ENCODE assay signal across 1 cellular context in the genomic region with DNA sequence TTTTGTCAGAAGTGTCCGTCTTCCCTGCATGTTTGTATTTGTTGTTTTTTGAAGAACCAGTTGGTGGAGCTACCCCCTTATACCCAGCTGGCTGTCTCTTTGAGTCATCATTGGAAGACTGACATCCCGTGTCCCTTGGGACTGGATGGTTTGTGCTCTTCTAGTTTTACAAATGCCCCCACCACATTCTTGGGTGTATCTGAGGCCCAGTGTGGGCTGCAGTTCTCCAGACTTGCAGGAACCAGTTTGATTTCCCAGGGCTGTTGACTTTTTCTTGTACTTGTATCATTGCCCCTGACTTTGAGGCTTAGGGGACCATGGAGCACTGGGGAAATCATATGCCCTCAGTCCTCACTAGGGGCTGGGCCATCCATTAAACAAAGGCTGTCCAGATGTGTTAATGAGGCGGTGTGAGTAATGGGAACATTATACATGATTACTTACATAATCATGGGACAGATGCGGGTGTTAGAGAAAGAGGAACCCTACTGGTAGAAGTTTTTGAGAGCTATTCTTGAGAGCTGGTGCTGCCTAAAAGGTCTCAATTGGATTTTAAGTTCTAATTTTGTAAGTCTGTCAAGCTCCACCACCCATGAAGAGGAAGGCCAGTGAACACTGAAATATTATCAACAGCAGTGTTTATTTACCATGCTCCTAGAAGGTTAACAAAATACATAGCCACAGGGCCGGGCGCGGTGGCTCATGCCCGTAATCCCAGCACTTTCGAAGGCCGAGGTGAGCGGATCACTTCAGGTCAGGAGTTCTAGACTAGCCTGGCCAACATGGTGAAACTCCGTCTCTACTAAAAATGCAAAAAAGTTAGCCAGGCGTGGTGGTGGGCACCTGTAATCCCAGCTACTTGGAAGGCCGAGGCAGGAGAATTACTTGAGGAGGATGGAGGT.
TF ChIP-seq lines count a peak whose summit lies in the region.

No MANE protein-coding gene starts in this region.

TF ChIP-seq in HEK293, 187 proteins besides CTCF, POLR2A, EP300 and RAD21 (continued from another document and continues in another):
- TF ChIP-seq, protein P1, sequence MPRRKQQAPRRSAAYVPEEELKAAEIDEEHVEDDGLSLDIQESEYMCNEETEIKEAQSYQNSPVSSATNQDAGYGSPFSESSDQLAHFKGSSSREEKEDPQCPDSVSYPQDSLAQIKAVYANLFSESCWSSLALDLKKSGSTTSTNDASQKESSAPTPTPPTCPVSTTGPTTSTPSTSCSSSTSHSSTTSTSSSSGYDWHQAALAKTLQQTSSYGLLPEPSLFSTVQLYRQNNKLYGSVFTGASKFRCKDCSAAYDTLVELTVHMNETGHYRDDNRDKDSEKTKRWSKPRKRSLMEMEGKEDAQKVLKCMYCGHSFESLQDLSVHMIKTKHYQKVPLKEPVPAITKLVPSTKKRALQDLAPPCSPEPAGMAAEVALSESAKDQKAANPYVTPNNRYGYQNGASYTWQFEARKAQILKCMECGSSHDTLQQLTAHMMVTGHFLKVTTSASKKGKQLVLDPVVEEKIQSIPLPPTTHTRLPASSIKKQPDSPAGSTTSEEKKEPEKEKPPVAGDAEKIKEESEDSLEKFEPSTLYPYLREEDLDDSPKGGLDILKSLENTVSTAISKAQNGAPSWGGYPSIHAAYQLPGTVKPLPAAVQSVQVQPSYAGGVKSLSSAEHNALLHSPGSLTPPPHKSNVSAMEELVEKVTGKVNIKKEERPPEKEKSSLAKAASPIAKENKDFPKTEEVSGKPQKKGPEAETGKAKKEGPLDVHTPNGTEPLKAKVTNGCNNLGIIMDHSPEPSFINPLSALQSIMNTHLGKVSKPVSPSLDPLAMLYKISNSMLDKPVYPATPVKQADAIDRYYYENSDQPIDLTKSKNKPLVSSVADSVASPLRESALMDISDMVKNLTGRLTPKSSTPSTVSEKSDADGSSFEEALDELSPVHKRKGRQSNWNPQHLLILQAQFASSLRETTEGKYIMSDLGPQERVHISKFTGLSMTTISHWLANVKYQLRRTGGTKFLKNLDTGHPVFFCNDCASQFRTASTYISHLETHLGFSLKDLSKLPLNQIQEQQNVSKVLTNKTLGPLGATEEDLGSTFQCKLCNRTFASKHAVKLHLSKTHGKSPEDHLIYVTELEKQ (tag by site-specific recombination; IDR thresholded peaks at IDR 0.05; ENCODE audit: borderline replicate concordance): peak; percentile 92
- TF ChIP-seq SCRT1 (tag by site-specific recombination; IDR thresholded peaks at IDR 0.05; ENCODE audit: borderline replicate concordance): no peak
- peak; percentile 93 for TF ChIP-seq ZNF10 (tag by site-specific recombination; IDR thresholded peaks at IDR 0.05)
- no peak for TF ChIP-seq ZNF707 (tag by site-specific recombination; IDR thresholded peaks at IDR 0.05)
- no peak for TF ChIP-seq ZNF544 (tag by site-specific recombination; IDR thresholded peaks at IDR 0.05)
- TF ChIP-seq ZNF221 (tag by site-specific recombination; IDR thresholded peaks at IDR 0.05; ENCODE audit: borderline replicate concordance): no peak
- no peak for TF ChIP-seq ZNF37A (tag by site-specific recombination; IDR thresholded peaks at IDR 0.05)
- no peak for TF ChIP-seq ZFP69B (tag by site-specific recombination; IDR thresholded peaks at IDR 0.05)
- no peak; the same call in 1 of the 2 replicates for TF ChIP-seq TRIM28 (IDR thresholded peaks at IDR 0.05; ENCODE audit: borderline replicate concordance, low read length)
- no peak for TF ChIP-seq ZNF132 (tag by site-specific recombination; IDR thresholded peaks at IDR 0.05; ENCODE audit: borderline replicate concordance)
- no peak; the same call in 1 of the 2 replicates for TF ChIP-seq ZIC2 (tag by site-specific recombination; IDR thresholded peaks at IDR 0.05)
- TF ChIP-seq ZXDB (tag by site-specific recombination; IDR thresholded peaks at IDR 0.05): 0 out of 2 replicates have a peak, but pooled peaks have one; percentile 21
- TF ChIP-seq SP7 (tag by site-specific recombination; IDR thresholded peaks at IDR 0.05): peak; percentile 67; the same call in 1 of the 2 replicates
- no peak for TF ChIP-seq AEBP2 (tag by site-specific recombination; IDR thresholded peaks at IDR 0.05; ENCODE audit: borderline replicate concordance)
- no peak for TF ChIP-seq ZNF175 (tag by site-specific recombination; IDR thresholded peaks at IDR 0.05)
- no peak for TF ChIP-seq ZNF510 (tag by site-specific recombination; IDR thresholded peaks at IDR 0.05; ENCODE audit: insufficient replicate concordance)
- 0 out of 2 replicates have a peak, but pooled peaks have one; percentile 5 for TF ChIP-seq KLF1 (tag by site-specific recombination; IDR thresholded peaks at IDR 0.05)
- TF ChIP-seq ZNF488 (tag by site-specific recombination; IDR thresholded peaks at IDR 0.05): no peak
- no peak for TF ChIP-seq GFI1B (tag by site-specific recombination; IDR thresholded peaks at IDR 0.05)
- no peak for TF ChIP-seq SALL2 (tag by site-specific recombination; IDR thresholded peaks at IDR 0.05; ENCODE audit: borderline replicate concordance)
- no peak for TF ChIP-seq ZNF560 (tag by site-specific recombination; IDR thresholded peaks at IDR 0.05; ENCODE audit: borderline replicate concordance)
- no peak for TF ChIP-seq PRDM1 (tag by site-specific recombination; IDR thresholded peaks at IDR 0.05)
- no peak for TF ChIP-seq ZNF169 (tag by site-specific recombination; IDR thresholded peaks at IDR 0.05)
- no peak for TF ChIP-seq GLIS2 (tag by site-specific recombination; IDR thresholded peaks at IDR 0.05)
- no peak for TF ChIP-seq YY2 (tag by site-specific recombination; IDR thresholded peaks at IDR 0.05)
- no peak for TF ChIP-seq REPIN1 (tag by site-specific recombination; IDR thresholded peaks at IDR 0.05; ENCODE audit: low read depth)
- TF ChIP-seq ZNF211 (tag by site-specific recombination; IDR thresholded peaks at IDR 0.05; ENCODE audit: low read depth): no peak
- TF ChIP-seq, protein P2, sequence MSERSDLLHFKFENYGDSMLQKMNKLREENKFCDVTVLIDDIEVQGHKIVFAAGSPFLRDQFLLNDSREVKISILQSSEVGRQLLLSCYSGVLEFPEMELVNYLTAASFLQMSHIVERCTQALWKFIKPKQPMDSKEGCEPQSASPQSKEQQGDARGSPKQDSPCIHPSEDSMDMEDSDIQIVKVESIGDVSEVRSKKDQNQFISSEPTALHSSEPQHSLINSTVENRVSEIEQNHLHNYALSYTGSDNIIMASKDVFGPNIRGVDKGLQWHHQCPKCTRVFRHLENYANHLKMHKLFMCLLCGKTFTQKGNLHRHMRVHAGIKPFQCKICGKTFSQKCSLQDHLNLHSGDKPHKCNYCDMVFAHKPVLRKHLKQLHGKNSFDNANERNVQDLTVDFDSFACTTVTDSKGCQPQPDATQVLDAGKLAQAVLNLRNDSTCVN (tag by site-specific recombination; optimal IDR thresholded peaks at IDR 0.05): no peak
- no peak for TF ChIP-seq ZNF157 (tag by site-specific recombination; IDR thresholded peaks at IDR 0.05)
- TF ChIP-seq ZNF184 (tag by site-specific recombination; IDR thresholded peaks at IDR 0.05): peak; percentile 13; the same call in 1 of the 2 replicates
- TF ChIP-seq ZNF112 (tag by site-specific recombination; IDR thresholded peaks at IDR 0.05): no peak
- TF ChIP-seq ZNF341 (tag by site-specific recombination; IDR thresholded peaks at IDR 0.05; ENCODE audit: low read depth): peak; percentile 51
- TF ChIP-seq ZNF202 (tag by site-specific recombination; IDR thresholded peaks at IDR 0.05; ENCODE audit: borderline replicate concordance): no peak
- TF ChIP-seq KLF17 (tag by site-specific recombination; IDR thresholded peaks at IDR 0.05): peak; percentile 61; the same call in 1 of the 2 replicates
- TF ChIP-seq ZNF366 (tag by site-specific recombination; conservative IDR thresholded peaks at IDR 0.05): peak; percentile 43
- no peak for TF ChIP-seq ZNF155 (tag by site-specific recombination; IDR thresholded peaks at IDR 0.05)
- TF ChIP-seq PRDM10 (tag by site-specific recombination; IDR thresholded peaks at IDR 0.05): peak; percentile 46; the same call in 1 of the 2 replicates
- no peak for TF ChIP-seq ZNF266 (tag by site-specific recombination; IDR thresholded peaks at IDR 0.05; ENCODE audit: low read depth)
- TF ChIP-seq, protein P3, sequence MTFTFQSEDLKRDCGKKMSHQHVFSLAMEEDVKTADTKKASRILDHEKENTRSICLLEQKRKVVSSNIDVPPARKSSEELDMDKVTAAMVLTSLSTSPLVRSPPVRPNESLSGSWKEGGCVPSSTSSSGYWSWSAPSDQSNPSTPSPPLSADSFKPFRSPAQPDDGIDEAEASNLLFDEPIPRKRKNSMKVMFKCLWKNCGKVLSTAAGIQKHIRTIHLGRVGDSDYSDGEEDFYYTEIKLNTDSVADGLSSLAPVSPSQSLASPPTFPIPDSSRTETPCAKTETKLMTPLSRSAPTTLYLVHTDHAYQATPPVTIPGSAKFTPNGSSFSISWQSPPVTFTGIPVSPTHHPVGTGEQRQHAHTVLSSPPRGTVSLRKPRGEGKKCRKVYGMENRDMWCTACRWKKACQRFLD (tag by site-specific recombination; IDR thresholded peaks at IDR 0.05): no peak
- TF ChIP-seq ZNF239 (tag by site-specific recombination; IDR thresholded peaks at IDR 0.05): no peak
- TF ChIP-seq, protein P4, sequence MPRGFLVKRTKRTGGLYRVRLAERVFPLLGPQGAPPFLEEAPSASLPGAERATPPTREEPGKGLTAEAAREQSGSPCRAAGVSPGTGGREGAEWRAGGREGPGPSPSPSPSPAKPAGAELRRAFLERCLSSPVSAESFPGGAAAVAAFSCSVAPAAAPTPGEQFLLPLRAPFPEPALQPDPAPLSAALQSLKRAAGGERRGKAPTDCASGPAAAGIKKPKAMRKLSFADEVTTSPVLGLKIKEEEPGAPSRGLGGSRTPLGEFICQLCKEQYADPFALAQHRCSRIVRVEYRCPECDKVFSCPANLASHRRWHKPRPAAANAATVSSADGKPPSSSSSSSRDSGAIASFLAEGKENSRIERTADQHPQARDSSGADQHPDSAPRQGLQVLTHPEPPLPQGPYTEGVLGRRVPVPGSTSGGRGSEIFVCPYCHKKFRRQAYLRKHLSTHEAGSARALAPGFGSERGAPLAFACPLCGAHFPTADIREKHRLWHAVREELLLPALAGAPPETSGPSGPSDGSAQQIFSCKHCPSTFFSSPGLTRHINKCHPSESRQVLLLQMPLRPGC (tag by site-specific recombination; IDR thresholded peaks at IDR 0.05): no peak
- TF ChIP-seq ZSCAN23 (tag by site-specific recombination; IDR thresholded peaks at IDR 0.05): no peak
- TF ChIP-seq ZNF600 (tag by site-specific recombination; IDR thresholded peaks at IDR 0.05): no peak
- no peak for TF ChIP-seq ZNF311 (tag by site-specific recombination; IDR thresholded peaks at IDR 0.05; ENCODE audit: borderline replicate concordance)
